Comparison of ENCODE assay signal across 18 cellular contexts in the genomic region with DNA sequence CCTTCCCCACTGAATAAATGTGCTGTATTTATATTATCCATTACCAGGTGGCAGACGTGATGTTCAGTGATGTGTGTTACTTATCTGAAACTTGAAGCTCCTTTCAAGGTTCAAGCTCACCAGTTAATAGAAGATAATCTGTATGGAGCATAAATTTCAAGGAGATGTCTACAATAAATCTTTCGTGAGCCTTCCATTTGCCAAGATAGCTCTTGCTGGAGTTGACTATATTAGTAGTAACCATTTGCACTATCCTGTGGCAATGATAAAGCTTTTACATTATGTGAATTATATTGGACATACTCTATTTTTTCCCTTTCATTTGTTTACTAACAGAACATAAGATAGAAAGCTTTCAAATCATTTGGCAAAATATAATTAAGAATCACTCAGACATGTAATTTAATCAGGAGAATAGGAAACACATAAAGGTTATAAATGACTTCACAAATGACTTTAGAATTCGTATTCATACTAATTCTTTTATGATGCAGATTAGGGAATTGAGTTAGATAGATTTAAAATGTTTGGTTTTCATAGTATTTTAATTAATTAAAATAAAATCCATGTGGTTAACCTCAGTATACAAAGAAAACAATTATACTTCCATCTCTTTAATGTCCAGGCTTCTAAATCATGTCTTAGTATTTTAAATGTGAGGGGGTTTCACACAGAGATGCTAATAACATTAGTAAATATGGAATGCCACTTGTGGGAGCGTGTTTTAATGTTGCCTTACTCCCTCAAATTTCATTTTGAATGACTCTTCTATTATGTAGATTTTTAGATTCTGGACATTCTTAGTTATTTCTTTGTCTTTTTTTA.
DNase-seq lines count a peak whose midpoint lies in the region; ATAC-seq, FAIRE-seq and TF ChIP-seq lines count a peak whose summit lies in the region.
"Had no signal": no experiment of that assay in that cellular context is flagged by ENCODE, and none has a peak within 500 bp of the region (broad histone marks: within the 10 kb centered on the region; RNA-seq: fewer than 3 reads in every experiment).

No MANE protein-coding gene starts in this region.

- H3K9me3 ChIP-seq in kidney (ENCODE audit: control insufficient read depth in 1 of 2, low read length in 2 of 2): no peaks in the 10 kb centered on the region
- H3K9me3 ChIP-seq: BLaER1 had no signal

- no peak overlapping the region for H3K4me3 ChIP-seq in kidney (ENCODE audit: low read length in 2 of 2)
- H3K4me3 ChIP-seq: BLaER1 had no signal

- H3K4me1 ChIP-seq in kidney (ENCODE audit: control insufficient read depth in 1 of 2, insufficient read depth in 1 of 2, low read depth in 1 of 2, low read length in 2 of 2): no peaks in the 10 kb centered on the region
- H3K4me1 ChIP-seq: BLaER1 had no signal

- no peak overlapping the region for H3K27ac ChIP-seq in kidney (ENCODE audit: low read depth in 2 of 2, low read length in 2 of 2)
- H3K27ac ChIP-seq: 22Rv1, BLaER1 had no signal

- DNase-seq in NCI-H1436 (lab: John Stamatoyannopoulos, UW) (peak; percentile 16), NCI-H1436 treated with DMSO at 0.1 percent for 48 hours (lab: John Stamatoyannopoulos, UW) (no peak), DMS79 (lab: John Stamatoyannopoulos, UW) (peak; percentile 63), NCI-H446 treated with DMSO at 0.1 percent for 48 hours (lab: John Stamatoyannopoulos, UW) (peak; percentile 20), kidney (no peak), GM12892 (ENCODE audit: insufficient read length) (no peak), cerebellar nuclear complex (lab: John Stamatoyannopoulos, UW) (no peak), sciatic nerve (ENCODE audit: low spot score) (no peak)
- DNase-seq: CD4-positive, alpha-beta memory T cell; DMS53; GDM1; H9; IMR-90 had no signal

- TF ChIP-seq POLR2A in GM12892 (IDR thresholded peaks at IDR 0.05; ENCODE audit: low read depth, low read length): no peak

- no peaks in the 10 kb centered on the region for H3K36me3 ChIP-seq in kidney (ENCODE audit: control insufficient read depth in 1 of 2, insufficient read depth in 2 of 2, low read length in 2 of 2)
- H3K36me3 ChIP-seq: BLaER1 had no signal

- H3K9ac ChIP-seq in kidney (ENCODE audit: low read length in 2 of 2): no peak overlapping the region
- H3K9ac ChIP-seq: BLaER1 had no signal

- FAIRE-seq in kidney (lab: Jason Lieb, UNC) (peak; percentile 44), GM12892 (lab: Jason Lieb, UNC) (no peak)
- FAIRE-seq: GM19239, H1, HTR-8/SVneo had no signal

- no peak for ATAC-seq in sciatic nerve

- no peak for TF ChIP-seq CTCF in kidney (IDR thresholded peaks at IDR 0.05; ENCODE audit: borderline replicate concordance, extremely low read depth, insufficient read depth)

- intact Hi-C loops in kidney (cut with DNase I) (no loop called here), sciatic nerve (cut with DNase I) (no loop called here)

Comparison
In these comparisons a context has a peak if more than half of its experiments do, and no peak if none do; other contexts are left out.
1. DNase-seq: peak in NCI-H1436 (single experiment), DMS79 (single experiment) and NCI-H446 treated with DMSO at 0.1 percent for 48 hours (single experiment); none in NCI-H1436 treated with DMSO at 0.1 percent for 48 hours (single experiment), kidney (single experiment), GM12892 (single experiment), cerebellar nuclear complex (0 of 2) and sciatic nerve (single experiment).